In the genomic region with DNA sequence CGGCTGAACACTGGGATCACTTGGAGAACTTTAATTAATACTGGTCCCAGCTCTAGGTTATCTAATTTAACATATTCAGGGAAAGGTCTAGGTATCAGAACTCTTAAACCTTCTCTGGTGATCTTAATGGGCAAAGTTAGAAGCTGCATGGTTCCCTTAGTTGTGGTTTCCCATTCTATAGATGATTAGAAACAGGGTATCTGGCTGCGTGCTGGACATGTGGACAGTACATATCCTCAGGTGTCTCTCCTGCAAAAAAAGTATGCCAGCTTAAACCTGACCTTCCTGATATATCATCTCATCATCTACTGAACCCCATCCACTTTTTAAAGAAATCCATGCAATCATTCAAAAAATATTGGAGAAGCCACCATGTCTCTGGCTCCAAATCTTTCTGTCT, we compare ENCODE assay signal across 17 cellular contexts.
A peak's percentile ranks its signal among the peaks of the same experiment; 100 is the strongest.
DNase-seq lines count a peak whose midpoint lies in the region; ATAC-seq and TF ChIP-seq lines count a peak whose summit lies in the region.
"Had no signal": no experiment of that assay in that cellular context is flagged by ENCODE, and none has a peak within 500 bp of the region (broad histone marks: within the 10 kb centered on the region; RNA-seq: fewer than 3 reads in every experiment).

No MANE protein-coding gene starts in this region.

- CTCF ChIA-PET in WTC11 (lab: Charles Lee): interaction anchor here (0.8 kb wide), 1 partner anchor 143 kb away, joined by 3 read pairs; no protein-coding TSS in a partner anchor

- no peaks in the 10 kb centered on the region for H3K79me2 ChIP-seq in osteoblast (ENCODE audit: insufficient read depth, low read length)

- DNase-seq in WTC11 (ENCODE audit: low spot score): no peak
- DNase-seq in osteoblast (ENCODE audit: insufficient read length, low spot score, missing footprints): peak; percentile 5
- no peak for DNase-seq in NCI-H526 (lab: John Stamatoyannopoulos, UW)
- DNase-seq in nucleus accumbens (lab: John Stamatoyannopoulos, UW): no peak
- no peak for DNase-seq in HT-29 (ENCODE audit: low spot score)
- DNase-seq: Caco-2; CD4-positive, CD25-positive, alpha-beta regulatory T cell; CD8-positive, alpha-beta T cell; DMS153; DND-41; HFFc6 had no signal

- no peak overlapping the region for H3K4me3 ChIP-seq in HUES48 (ENCODE audit: low read depth, low read length)
- no peak overlapping the region for H3K4me3 ChIP-seq in iPS-18a (ENCODE audit: low read length)
- no peak overlapping the region for H3K4me3 ChIP-seq in osteoblast (ENCODE audit: insufficient read depth, low read length)
- H3K4me3 ChIP-seq: BLaER1, HAP-1 had no signal

- no peak overlapping the region for H3K4me2 ChIP-seq in osteoblast (ENCODE audit: insufficient read depth, low read length)
- H3K4me2 ChIP-seq: BLaER1 had no signal

- ATAC-seq in WTC11 (peak; percentile 2; the same call in 1 of the 2 replicates), HG02840 (IDR thresholded peaks at IDR 0.05; ENCODE audit: low FRiP score, unreplicated experiment) (no peak)
- ATAC-seq: CD8-positive, alpha-beta T cell had no signal

- peak overlapping the region; percentile 63 for H3K27ac ChIP-seq in HUES48 (ENCODE audit: low read depth, low read length)
- H3K27ac ChIP-seq in iPS-18a (ENCODE audit: low read length): peak overlapping the region; percentile 33
- no peak overlapping the region for H3K27ac ChIP-seq in osteoblast (ENCODE audit: low read depth, low read length)
- H3K27ac ChIP-seq: BLaER1, C4-2B had no signal

- peaks cover 20% of the 10 kb centered on the region for H3K9me3 Mint-ChIP-seq in WTC11
- H3K9me3 Mint-ChIP-seq: CD8-positive, alpha-beta T cell; HFFc6 had no signal

- 0 out of 2 replicates have a peak, but pooled peaks cover 2% of the 10 kb centered on the region for H3K27me3 Mint-ChIP-seq in WTC11 (ENCODE audit: low read depth)
- H3K27me3 Mint-ChIP-seq: CD4-positive, CD25-positive, alpha-beta regulatory T cell had no signal

- H2AFZ ChIP-seq in osteoblast (ENCODE audit: low read length): no peak overlapping the region

- H3K36me3 ChIP-seq in HUES48 (ENCODE audit: control insufficient read depth, insufficient read depth, low read length) (peaks cover 32% of the 10 kb centered on the region), iPS-18a (ENCODE audit: control insufficient read depth, low read depth, low read length) (peaks cover 49% of the 10 kb centered on the region), osteoblast (ENCODE audit: insufficient read depth, low read length) (no peaks in the 10 kb centered on the region)
- H3K36me3 ChIP-seq: BLaER1, HAP-1 had no signal

- peaks cover 75% of the 10 kb centered on the region for H3K36me3 Mint-ChIP-seq in WTC11
- H3K36me3 Mint-ChIP-seq: CD4-positive, CD25-positive, alpha-beta regulatory T cell; CD8-positive, alpha-beta T cell had no signal

- TF ChIP-seq CTCF in WTC11 (IDR thresholded peaks at IDR 0.05) (no peak), osteoblast (IDR thresholded peaks at IDR 0.05; ENCODE audit: extremely low read depth, low read depth, low read length) (no peak)

- no peaks in the 10 kb centered on the region for H3K9me3 ChIP-seq in HUES48 (ENCODE audit: control insufficient read depth, insufficient read depth, low read length)
- no peaks in the 10 kb centered on the region for H3K9me3 ChIP-seq in iPS-18a (ENCODE audit: control insufficient read depth, low read depth, low read length)
- no peaks in the 10 kb centered on the region for H3K9me3 ChIP-seq in osteoblast (ENCODE audit: low read depth, low read length)
- H3K9me3 ChIP-seq: BLaER1, Caco-2, HAP-1 had no signal

- peak overlapping the region; percentile 61; the same call in 1 of the 2 replicates for H3K27ac Mint-ChIP-seq in WTC11
- H3K27ac Mint-ChIP-seq: CD4-positive, CD25-positive, alpha-beta regulatory T cell; CD8-positive, alpha-beta T cell; HFFc6 had no signal

- H3K4me1 Mint-ChIP-seq in WTC11: peaks cover 54% of the 10 kb centered on the region
- H3K4me1 Mint-ChIP-seq: CD4-positive, CD25-positive, alpha-beta regulatory T cell had no signal

- H3K4me1 ChIP-seq in HUES48 (ENCODE audit: control insufficient read depth, insufficient read depth, low read length) (peaks cover 33% of the 10 kb centered on the region), iPS-18a (ENCODE audit: control insufficient read depth, low read depth, low read length) (peaks cover 20% of the 10 kb centered on the region), osteoblast (ENCODE audit: insufficient read depth, low read length) (no peaks in the 10 kb centered on the region)
- H3K4me1 ChIP-seq: BLaER1, Caco-2, HAP-1 had no signal

- H3K9ac ChIP-seq in HUES48 (ENCODE audit: low read depth, low read length) (no peak overlapping the region), iPS-18a (ENCODE audit: low read length) (no peak overlapping the region)
- H3K9ac ChIP-seq: BLaER1 had no signal

- H3K4me3 Mint-ChIP-seq in WTC11: no peak overlapping the region
- H3K4me3 Mint-ChIP-seq: CD4-positive, CD25-positive, alpha-beta regulatory T cell; CD8-positive, alpha-beta T cell; HFFc6 had no signal

- no peaks in the 10 kb centered on the region for H4K20me1 ChIP-seq in osteoblast (ENCODE audit: insufficient read depth, low read length)
- H4K20me1 ChIP-seq: BLaER1 had no signal

- H3K27me3 ChIP-seq in HUES48 (ENCODE audit: control insufficient read depth, insufficient read depth, low read length) (no peaks in the 10 kb centered on the region), iPS-18a (ENCODE audit: control insufficient read depth, insufficient read depth, low read length) (no peaks in the 10 kb centered on the region), osteoblast (ENCODE audit: insufficient read depth, low read length) (no peaks in the 10 kb centered on the region)
- H3K27me3 ChIP-seq: BLaER1 had no signal

- POLR2A ChIA-PET in WTC11 (lab: Charles Lee): interaction anchor here (1.1 to 1.5 kb wide), 3 partner anchors 10 to 186 kb away, joined by 3 to 4 read pairs (median 4); no protein-coding TSS in a partner anchor

TF ChIP-seq in WTC11, 78 proteins besides CTCF, POLR2A, EP300 and RAD21 (continues in another document):
- TF ChIP-seq, protein P1, sequence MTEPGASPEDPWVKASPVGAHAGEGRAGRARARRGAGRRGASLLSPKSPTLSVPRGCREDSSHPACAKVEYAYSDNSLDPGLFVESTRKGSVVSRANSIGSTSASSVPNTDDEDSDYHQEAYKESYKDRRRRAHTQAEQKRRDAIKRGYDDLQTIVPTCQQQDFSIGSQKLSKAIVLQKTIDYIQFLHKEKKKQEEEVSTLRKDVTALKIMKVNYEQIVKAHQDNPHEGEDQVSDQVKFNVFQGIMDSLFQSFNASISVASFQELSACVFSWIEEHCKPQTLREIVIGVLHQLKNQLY (CRISPR knock-in tag; IDR thresholded peaks at IDR 0.05): no peak
- no peak for TF ChIP-seq TCF7 (CRISPR knock-in tag; IDR thresholded peaks at IDR 0.05; ENCODE audit: low read depth)
- TF ChIP-seq ERG (CRISPR knock-in tag; IDR thresholded peaks at IDR 0.05): 0 out of 2 replicates have a peak, but pooled peaks have one; percentile 3
- no peak for TF ChIP-seq SMAD3 (CRISPR knock-in tag; IDR thresholded peaks at IDR 0.05; ENCODE audit: borderline replicate concordance)
- TF ChIP-seq, protein P2, sequence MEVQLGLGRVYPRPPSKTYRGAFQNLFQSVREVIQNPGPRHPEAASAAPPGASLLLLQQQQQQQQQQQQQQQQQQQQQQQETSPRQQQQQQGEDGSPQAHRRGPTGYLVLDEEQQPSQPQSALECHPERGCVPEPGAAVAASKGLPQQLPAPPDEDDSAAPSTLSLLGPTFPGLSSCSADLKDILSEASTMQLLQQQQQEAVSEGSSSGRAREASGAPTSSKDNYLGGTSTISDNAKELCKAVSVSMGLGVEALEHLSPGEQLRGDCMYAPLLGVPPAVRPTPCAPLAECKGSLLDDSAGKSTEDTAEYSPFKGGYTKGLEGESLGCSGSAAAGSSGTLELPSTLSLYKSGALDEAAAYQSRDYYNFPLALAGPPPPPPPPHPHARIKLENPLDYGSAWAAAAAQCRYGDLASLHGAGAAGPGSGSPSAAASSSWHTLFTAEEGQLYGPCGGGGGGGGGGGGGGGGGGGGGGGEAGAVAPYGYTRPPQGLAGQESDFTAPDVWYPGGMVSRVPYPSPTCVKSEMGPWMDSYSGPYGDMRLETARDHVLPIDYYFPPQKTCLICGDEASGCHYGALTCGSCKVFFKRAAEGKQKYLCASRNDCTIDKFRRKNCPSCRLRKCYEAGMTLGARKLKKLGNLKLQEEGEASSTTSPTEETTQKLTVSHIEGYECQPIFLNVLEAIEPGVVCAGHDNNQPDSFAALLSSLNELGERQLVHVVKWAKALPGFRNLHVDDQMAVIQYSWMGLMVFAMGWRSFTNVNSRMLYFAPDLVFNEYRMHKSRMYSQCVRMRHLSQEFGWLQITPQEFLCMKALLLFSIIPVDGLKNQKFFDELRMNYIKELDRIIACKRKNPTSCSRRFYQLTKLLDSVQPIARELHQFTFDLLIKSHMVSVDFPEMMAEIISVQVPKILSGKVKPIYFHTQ (CRISPR knock-in tag; IDR thresholded peaks at IDR 0.05): peak; percentile 27; the same call in 1 of the 2 replicates
